Comparison of ENCODE assay signal across 26 cellular contexts in the genomic region with DNA sequence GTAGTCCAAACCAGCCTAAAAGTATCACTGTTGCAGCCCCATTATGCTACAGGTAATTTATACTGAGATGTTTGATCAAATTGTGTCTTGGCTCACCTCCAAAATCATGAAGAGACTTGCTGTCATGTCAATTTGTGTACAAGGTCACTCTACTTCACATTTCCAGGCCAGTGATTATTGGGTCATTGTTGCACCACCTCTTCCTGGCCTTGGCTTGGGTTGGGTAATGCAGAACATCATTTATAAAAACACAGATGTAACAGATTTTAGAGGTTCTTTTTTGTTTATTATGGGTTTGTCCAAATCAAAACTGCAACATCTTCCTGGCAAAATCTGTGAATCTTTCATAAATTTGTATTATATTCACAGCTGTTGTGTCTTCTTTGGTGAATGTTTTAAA.
DNase-seq lines count a peak whose midpoint lies in the region; ATAC-seq lines count a peak whose summit lies in the region.
"Had no signal": no experiment of that assay in that cellular context is flagged by ENCODE, and none has a peak within 500 bp of the region (broad histone marks: within the 10 kb centered on the region; RNA-seq: fewer than 3 reads in every experiment).

No MANE protein-coding gene starts in this region.

- no peak for ATAC-seq in activated CD8-positive, alpha-beta memory T cell treated with anti-CD3 and anti-CD28 coated beads, Interleukin-2, amount 10 ng/mL, durations not matched to agents 7 days and 5 days
- ATAC-seq in HG03108 (IDR thresholded peaks at IDR 0.05; ENCODE audit: unreplicated experiment) (no peak), left cardiac atrium (no peak)
- ATAC-seq: CD8-positive, alpha-beta T cell; left ventricle myocardium superior; Panc1; pancreas; stimulated activated effector memory CD8-positive, alpha-beta T cell treated with anti-CD3 and anti-CD28 coated beads, Interleukin-12 subunit alpha, Interleukin-12 subunit beta, amount 100 ng/mL, for 72 hours had no signal

- intact Hi-C loops in left cardiac atrium (cut with DNase I) = no loop called here

- peaks cover 6% of the 10 kb centered on the region for H3K27me3 Mint-ChIP-seq in activated CD8-positive, alpha-beta memory T cell treated with anti-CD3 and anti-CD28 coated beads, Interleukin-2, amount 10 ng/mL, durations not matched to agents 7 days and 5 days
- H3K27me3 Mint-ChIP-seq: B cell had no signal

- no peaks in the 10 kb centered on the region for H3K36me3 Mint-ChIP-seq in activated CD8-positive, alpha-beta memory T cell treated with anti-CD3 and anti-CD28 coated beads, Interleukin-2, amount 10 ng/mL, durations not matched to agents 7 days and 5 days
- H3K36me3 Mint-ChIP-seq: activated naive CD8-positive, alpha-beta T cell; CD8-positive, alpha-beta T cell; neural progenitor cell; stimulated activated effector memory CD8-positive, alpha-beta T cell treated with anti-CD3 and anti-CD28 coated beads, Interleukin-12 subunit alpha, Interleukin-12 subunit beta, amount 100 ng/mL, for 72 hours had no signal

- no peak overlapping the region for H3K27ac Mint-ChIP-seq in activated CD8-positive, alpha-beta memory T cell treated with anti-CD3 and anti-CD28 coated beads, Interleukin-2, amount 10 ng/mL, durations not matched to agents 7 days and 5 days
- H3K27ac Mint-ChIP-seq: activated naive CD8-positive, alpha-beta T cell; B cell; CD8-positive, alpha-beta T cell; neural progenitor cell; stimulated activated effector memory CD8-positive, alpha-beta T cell treated with anti-CD3 and anti-CD28 coated beads, Interleukin-12 subunit alpha, Interleukin-12 subunit beta, amount 100 ng/mL, for 72 hours; T-helper 2 cell treated with Interferon-gamma antibody and Interleukin-4, amounts not matched to agents 5 μg/mL and 100 μg/mL, for 36 hours had no signal

- no peak overlapping the region for H3K9ac ChIP-seq in adipocyte (ENCODE audit: low read length)
- H3K9ac ChIP-seq: KMS-11, neural progenitor cell had no signal

- no peaks in the 10 kb centered on the region for H3K9me3 ChIP-seq in adipocyte (ENCODE audit: control insufficient read depth, low read length)
- no peaks in the 10 kb centered on the region for H3K9me3 ChIP-seq in effector memory CD4-positive, alpha-beta T cell (ENCODE audit: control insufficient read depth, low read length)
- H3K9me3 ChIP-seq: HAP-1, pancreas had no signal

- H3K4me3 Mint-ChIP-seq in activated CD8-positive, alpha-beta memory T cell treated with anti-CD3 and anti-CD28 coated beads, Interleukin-2, amount 10 ng/mL, durations not matched to agents 7 days and 5 days = no peak overlapping the region
- H3K4me3 Mint-ChIP-seq: activated naive CD8-positive, alpha-beta T cell; B cell; CD8-positive, alpha-beta T cell; neural progenitor cell; stimulated activated effector memory CD8-positive, alpha-beta T cell treated with anti-CD3 and anti-CD28 coated beads, Interleukin-12 subunit alpha, Interleukin-12 subunit beta, amount 100 ng/mL, for 72 hours; T-helper 2 cell treated with Interferon-gamma antibody and Interleukin-4, amounts not matched to agents 5 μg/mL and 100 μg/mL, for 36 hours had no signal

- no peaks in the 10 kb centered on the region for H3K9me3 Mint-ChIP-seq in activated CD8-positive, alpha-beta memory T cell treated with anti-CD3 and anti-CD28 coated beads, Interleukin-2, amount 10 ng/mL, durations not matched to agents 7 days and 5 days (ENCODE audit: low read depth)
- H3K9me3 Mint-ChIP-seq: CD8-positive, alpha-beta T cell; neural progenitor cell; stimulated activated effector memory CD8-positive, alpha-beta T cell treated with anti-CD3 and anti-CD28 coated beads, Interleukin-12 subunit alpha, Interleukin-12 subunit beta, amount 100 ng/mL, for 72 hours; T-helper 2 cell treated with Interferon-gamma antibody and Interleukin-4, amounts not matched to agents 5 μg/mL and 100 μg/mL, for 36 hours had no signal

- peak; percentile 96 for DNase-seq in DMS153 (lab: John Stamatoyannopoulos, UW)
- peak; percentile 70 for DNase-seq in NCI-H1417 treated with DMSO at 0.1 percent for 48 hours (lab: John Stamatoyannopoulos, UW)
- DNase-seq in NCI-H345 treated with DMSO at 0.1 percent for 48 hours (lab: John Stamatoyannopoulos, UW; ENCODE audit: unreplicated experiment) = peak; percentile 42
- DNase-seq in adipocyte (ENCODE audit: low read depth) = peak; percentile 11
- DNase-seq in effector memory CD4-positive, alpha-beta T cell = no peak
- DNase-seq in activated CD8-positive, alpha-beta memory T cell treated with anti-CD3 and anti-CD28 coated beads, Interleukin-2, amount 10 ng/mL, durations not matched to agents 7 days and 5 days = no peak
- DNase-seq in left cardiac atrium = no peak
- DNase-seq: activated effector memory CD4-positive, alpha-beta T cell treated with anti-CD3 and anti-CD28 coated beads, Interleukin-2, amount 50 U/mL, for 16 hours; activated T-cell treated with anti-CD3 and anti-CD28 coated beads, Interleukin-2, amount 50 U/mL, for 1 hour; aorta; CD8-positive, alpha-beta T cell; effector CD4-positive, alpha-beta T cell; left ventricle myocardium superior; MM.1S; NCI-H524 treated with DMSO at 0.1 percent for 48 hours; pancreas; trophoblast cell had no signal

- no peak overlapping the region for H3K27ac ChIP-seq in effector memory CD4-positive, alpha-beta T cell (ENCODE audit: insufficient read depth, low read length, poor library complexity, severe bottlenecking)
- H3K27ac ChIP-seq: KMS-11, neural progenitor cell, pancreas had no signal

- no peaks in the 10 kb centered on the region for H3K36me3 ChIP-seq in adipocyte (ENCODE audit: control insufficient read depth, insufficient read depth, low read length, severe bottlenecking)
- no peaks in the 10 kb centered on the region for H3K36me3 ChIP-seq in effector memory CD4-positive, alpha-beta T cell (ENCODE audit: control insufficient read depth, insufficient read depth, low read length)
- H3K36me3 ChIP-seq: HAP-1, neural progenitor cell, pancreas had no signal

- CTCF ChIA-PET in activated CD8-positive, alpha-beta memory T cell treated with anti-CD3 and anti-CD28 coated beads, Interleukin-2, amount 10 ng/mL, durations not matched to agents 7 days and 5 days (lab: Charles Lee) = no interaction called here

- H3K4me1 ChIP-seq in adipocyte (ENCODE audit: control insufficient read depth, insufficient read depth, low read length) = peaks cover 9% of the 10 kb centered on the region
- H3K4me1 ChIP-seq in effector memory CD4-positive, alpha-beta T cell (ENCODE audit: control insufficient read depth, insufficient read depth, low read length, poor library complexity, severe bottlenecking) = no peaks in the 10 kb centered on the region
- H3K4me1 ChIP-seq: HAP-1, neural progenitor cell, pancreas had no signal

- no peaks in the 10 kb centered on the region for H3K27me3 ChIP-seq in adipocyte (replicated peaks; ENCODE audit: control insufficient read depth, insufficient read depth, low read length)
- H3K27me3 ChIP-seq in effector memory CD4-positive, alpha-beta T cell (replicated peaks; ENCODE audit: control insufficient read depth, insufficient read depth, low read length, poor library complexity, severe bottlenecking) = no peaks in the 10 kb centered on the region
- H3K27me3 ChIP-seq: neural progenitor cell had no signal

- H3K4me3 ChIP-seq in adipocyte (ENCODE audit: low read length) = no peak overlapping the region
- H3K4me3 ChIP-seq in effector memory CD4-positive, alpha-beta T cell (ENCODE audit: insufficient read depth, low read depth, low read length, poor library complexity, severe bottlenecking) = no peak overlapping the region
- H3K4me3 ChIP-seq: HAP-1, neural progenitor cell, pancreas had no signal

- no peaks in the 10 kb centered on the region for H3K4me1 Mint-ChIP-seq in activated CD8-positive, alpha-beta memory T cell treated with anti-CD3 and anti-CD28 coated beads, Interleukin-2, amount 10 ng/mL, durations not matched to agents 7 days and 5 days
- H3K4me1 Mint-ChIP-seq: B cell; neural progenitor cell; stimulated activated effector memory CD8-positive, alpha-beta T cell treated with anti-CD3 and anti-CD28 coated beads, Interleukin-12 subunit alpha, Interleukin-12 subunit beta, amount 100 ng/mL, for 72 hours had no signal

Comparison
In these comparisons a context has a peak if more than half of its experiments do, and no peak if none do; other contexts are left out.
1. DNase-seq: peak in DMS153 (single experiment), NCI-H1417 treated with DMSO at 0.1 percent for 48 hours (single experiment), NCI-H345 treated with DMSO at 0.1 percent for 48 hours (single experiment) and adipocyte (single experiment); none in effector memory CD4-positive, alpha-beta T cell (0 of 3), activated CD8-positive, alpha-beta memory T cell treated with anti-CD3 and anti-CD28 coated beads, Interleukin-2, amount 10 ng/mL, durations not matched to agents 7 days and 5 days (single experiment) and left cardiac atrium (single experiment).